8 cellular contexts compared by ENCODE assay signal in the genomic region with DNA sequence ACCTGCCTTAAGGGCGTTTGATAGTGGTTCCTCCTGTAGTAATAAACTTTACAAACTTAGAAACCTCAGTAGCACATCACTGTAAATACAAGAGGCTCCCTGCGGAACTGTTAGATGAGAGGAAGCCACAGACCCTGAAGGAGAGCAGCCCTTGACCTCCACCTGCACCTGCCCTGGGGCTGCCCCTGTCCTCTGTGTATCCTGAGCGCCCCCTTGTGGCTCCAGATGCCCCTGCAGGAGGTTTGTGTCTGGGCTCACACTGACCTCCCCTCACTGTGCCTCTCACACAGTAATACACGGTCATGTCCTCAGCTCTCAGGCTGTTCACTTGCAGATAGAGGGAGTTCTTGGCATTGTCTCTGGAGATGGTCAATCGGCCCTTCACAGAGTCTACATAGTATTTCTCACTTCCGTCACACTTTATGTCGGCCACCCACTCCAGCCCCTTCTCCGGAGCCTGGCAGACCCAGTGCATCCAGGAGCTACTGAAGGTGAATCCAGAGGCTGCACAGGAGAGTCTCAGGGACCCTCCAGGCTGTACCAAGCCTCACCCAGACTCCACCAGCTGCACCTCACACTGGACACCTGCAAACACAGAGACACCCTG.
A peak's percentile ranks its signal among the peaks of the same experiment; 100 is the strongest.
DNase-seq lines count a peak whose midpoint lies in the region; ATAC-seq and TF ChIP-seq lines count a peak whose summit lies in the region.

No MANE protein-coding gene starts in this region.

- peaks cover 2% of the 10 kb centered on the region for H3K4me1 Mint-ChIP-seq in activated CD8-positive, alpha-beta memory T cell treated with anti-CD3 and anti-CD28 coated beads, Interleukin-2, amount 10 ng/mL, durations not matched to agents 7 days and 5 days

- H3K9me3 Mint-ChIP-seq in activated CD8-positive, alpha-beta memory T cell treated with anti-CD3 and anti-CD28 coated beads, Interleukin-2, amount 10 ng/mL, durations not matched to agents 7 days and 5 days (ENCODE audit: low read depth): no peaks in the 10 kb centered on the region

- no peak overlapping the region for H3K27ac Mint-ChIP-seq in activated CD8-positive, alpha-beta memory T cell treated with anti-CD3 and anti-CD28 coated beads, Interleukin-2, amount 10 ng/mL, durations not matched to agents 7 days and 5 days

- H3K4me3 ChIP-seq in right lobe of liver (no peak overlapping the region), H7 (ENCODE audit: insufficient read depth, low read depth, low read length) (no peak overlapping the region)

- DNase-seq in NCI-H82 (lab: John Stamatoyannopoulos, UW): peak; percentile 45
- no peak for DNase-seq in NCI-H82 treated with DMSO at 0.1 percent for 48 hours (lab: John Stamatoyannopoulos, UW; ENCODE audit: unreplicated experiment)
- peak; percentile 91 for DNase-seq in NCI-H2107 treated with DMSO at 0.1 percent for 48 hours (lab: John Stamatoyannopoulos, UW; ENCODE audit: unreplicated experiment)
- peak; percentile 73 for DNase-seq in activated CD8-positive, alpha-beta memory T cell treated with anti-CD3 and anti-CD28 coated beads, Interleukin-2, amount 10 ng/mL, durations not matched to agents 7 days and 5 days
- DNase-seq in right lobe of liver: no peak
- no peak for DNase-seq in NCI-H524 (lab: John Stamatoyannopoulos, UW)
- no peak for DNase-seq in H7

- H3K36me3 Mint-ChIP-seq in activated CD8-positive, alpha-beta memory T cell treated with anti-CD3 and anti-CD28 coated beads, Interleukin-2, amount 10 ng/mL, durations not matched to agents 7 days and 5 days: no peaks in the 10 kb centered on the region

- no peaks in the 10 kb centered on the region for H3K4me1 ChIP-seq in right lobe of liver

- CTCF ChIA-PET in activated CD8-positive, alpha-beta memory T cell treated with anti-CD3 and anti-CD28 coated beads, Interleukin-2, amount 10 ng/mL, durations not matched to agents 7 days and 5 days (lab: Charles Lee): interaction anchor here (0.7 to 3.0 kb wide), 12 partner anchors 14 to 172 kb away, joined by 3 to 13 read pairs (median 4); no protein-coding TSS in a partner anchor

- whole genome bisulfite sequencing in right lobe of liver (ENCODE audit: insufficient coverage, low coverage, low lambda C conversion rate, missing lambda C conversion rate): 13% methylated on average over 3 of the region's 8 CpGs

- H3K27me3 ChIP-seq in right lobe of liver: peaks cover 0 to 5% of the 10 kb centered on the region in 2 donors
- H3K27me3 ChIP-seq in H7 (ENCODE audit: control insufficient read depth, insufficient read depth, low read length): no peaks in the 10 kb centered on the region

- H3K4me3 Mint-ChIP-seq in activated CD8-positive, alpha-beta memory T cell treated with anti-CD3 and anti-CD28 coated beads, Interleukin-2, amount 10 ng/mL, durations not matched to agents 7 days and 5 days: no peak overlapping the region

- no peaks in the 10 kb centered on the region for H3K36me3 ChIP-seq in right lobe of liver
- H3K36me3 ChIP-seq in H7 (replicated peaks; ENCODE audit: control insufficient read depth, insufficient read depth, low read length): no peaks in the 10 kb centered on the region

- ATAC-seq in activated CD8-positive, alpha-beta memory T cell treated with anti-CD3 and anti-CD28 coated beads, Interleukin-2, amount 10 ng/mL, durations not matched to agents 7 days and 5 days: peak; percentile 83
- peak; percentile 36 to 65 (median 50) for ATAC-seq in right lobe of liver
- no peak for ATAC-seq in GM19455 (IDR thresholded peaks at IDR 0.05; ENCODE audit: unreplicated experiment)

- H3K9me3 ChIP-seq in right lobe of liver: no peaks in the 10 kb centered on the region

- intact Hi-C loops in right lobe of liver (cut with DNase I): no loop called here

- H3K27me3 Mint-ChIP-seq in activated CD8-positive, alpha-beta memory T cell treated with anti-CD3 and anti-CD28 coated beads, Interleukin-2, amount 10 ng/mL, durations not matched to agents 7 days and 5 days: peaks cover 46% of the 10 kb centered on the region

- H3K27ac ChIP-seq in right lobe of liver: no peak overlapping the region

- no peak for TF ChIP-seq POLR2A in right lobe of liver (IDR thresholded peaks at IDR 0.05)

- peak; percentile 3 to 50 (median 34) for TF ChIP-seq CTCF in right lobe of liver (IDR thresholded peaks at IDR 0.05)

Comparison
In these comparisons a context has a peak if more than half of its experiments do, and no peak if none do; other contexts are left out.
1. DNase-seq: peak in NCI-H82 (single experiment), NCI-H2107 treated with DMSO at 0.1 percent for 48 hours (single experiment) and activated CD8-positive, alpha-beta memory T cell treated with anti-CD3 and anti-CD28 coated beads, Interleukin-2, amount 10 ng/mL, durations not matched to agents 7 days and 5 days (single experiment); none in NCI-H82 treated with DMSO at 0.1 percent for 48 hours (single experiment), right lobe of liver (0 of 3), NCI-H524 (0 of 2) and H7 (single experiment).